ENCODE assay signal across 7 cellular contexts in the genomic region with DNA sequence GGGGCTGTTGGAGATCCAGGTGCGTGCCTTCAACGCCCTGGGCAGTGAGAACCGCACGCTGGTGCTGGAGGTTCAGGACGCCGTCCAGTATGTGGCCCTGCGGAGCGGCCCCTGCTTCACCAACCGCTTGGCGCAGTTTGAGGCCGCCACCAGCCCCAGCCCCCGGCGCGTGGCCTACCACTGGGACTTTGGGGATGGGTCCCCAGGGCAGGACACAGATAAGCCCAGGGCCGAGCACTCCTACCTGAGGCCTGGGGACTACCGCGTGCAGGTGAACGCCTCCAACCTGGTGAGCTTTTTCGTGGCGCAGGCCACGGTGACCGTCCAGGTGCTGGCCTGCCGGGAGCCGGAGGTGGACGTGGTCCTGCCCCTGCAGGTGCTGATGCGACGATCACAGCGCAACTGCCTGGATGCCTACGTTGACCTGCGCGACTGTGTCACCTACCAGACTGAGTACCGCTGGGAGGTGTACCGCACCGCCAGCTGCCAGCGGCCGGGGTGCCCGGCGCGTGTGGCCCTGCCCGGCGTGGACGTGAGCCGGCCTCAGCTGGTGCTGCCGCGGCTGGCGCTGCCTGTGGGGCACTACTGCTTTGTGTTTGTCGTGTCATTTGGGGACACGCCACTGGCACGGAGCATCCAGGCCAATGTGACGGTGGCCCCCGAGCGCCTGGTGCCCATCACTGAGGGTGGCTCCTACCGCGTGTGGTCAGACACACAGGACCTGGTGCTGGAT. TPM values are rescaled to one million over a fixed set of nuclear protein-coding genes. Genes with fewer than 3 reads are reported as not detected.
DNase-seq lines count a peak whose midpoint lies in the region; ATAC-seq and TF ChIP-seq lines count a peak whose summit lies in the region.
"Not testable (repeated sequence)": the region's sequence is repeated elsewhere in the genome, so short reads cannot be mapped to it uniquely, and the experiment has no call there.

No MANE protein-coding gene starts in this region.

- not testable (repeated sequence) for TF ChIP-seq POLR2A in body of pancreas (IDR thresholded peaks at IDR 0.05); gastroesophageal sphincter (IDR thresholded peaks at IDR 0.05); stomach (IDR thresholded peaks at IDR 0.05)

- H3K27me3 ChIP-seq in body of pancreas; gastroesophageal sphincter; hepatocyte; psoas muscle (ENCODE audit: insufficient read depth in 3 of 3, low read length in 2 of 3); stomach: not testable (repeated sequence)

- H3K9me2 ChIP-seq in hepatocyte (replicated peaks; ENCODE audit: insufficient read depth) = not testable (repeated sequence)

- not testable (repeated sequence) for TF ChIP-seq EP300 in gastroesophageal sphincter (IDR thresholded peaks at IDR 0.05); stomach (IDR thresholded peaks at IDR 0.05)

- TF ChIP-seq CTCF in body of pancreas (IDR thresholded peaks at IDR 0.05); gastroesophageal sphincter (IDR thresholded peaks at IDR 0.05); hepatocyte (IDR thresholded peaks at IDR 0.05; ENCODE audit: poor library complexity); psoas muscle (IDR thresholded peaks at IDR 0.05); stomach (IDR thresholded peaks at IDR 0.05): not testable (repeated sequence)

- H3K4me2 ChIP-seq in hepatocyte = not testable (repeated sequence)

- H3K4me3 ChIP-seq in body of pancreas, gastroesophageal sphincter, hepatocyte, psoas muscle, stomach: not testable (repeated sequence)

- not testable (repeated sequence) for H3K36me3 ChIP-seq in body of pancreas (replicated peaks in 1 of 2; ENCODE audit: insufficient read depth in 1 of 2, low read depth in 2 of 2); gastroesophageal sphincter; hepatocyte (replicated peaks; ENCODE audit: insufficient read depth, low read depth); psoas muscle (ENCODE audit: insufficient read depth in 1 of 2, low read depth in 1 of 2); stomach

- H3K9me3 ChIP-seq in body of pancreas; gastroesophageal sphincter; hepatocyte (ENCODE audit: low read depth); psoas muscle; stomach: not testable (repeated sequence)

- H3K4me1 ChIP-seq in body of pancreas; gastroesophageal sphincter; hepatocyte (ENCODE audit: insufficient read depth); psoas muscle; stomach: not testable (repeated sequence)

- H3K27ac ChIP-seq in body of pancreas, gastroesophageal sphincter, hepatocyte, psoas muscle, stomach: not testable (repeated sequence)

- H2AFZ ChIP-seq in hepatocyte = not testable (repeated sequence)

- not testable (repeated sequence) for H4K20me1 ChIP-seq in hepatocyte (ENCODE audit: insufficient read depth, poor library complexity, severe bottlenecking)

- intact Hi-C loops in body of pancreas (cut with DNase I); psoas muscle (cut with DNase I); stomach (cut with DNase I; ENCODE audit: low total_unique reads): not testable (repeated sequence)

- ATAC-seq in body of pancreas = not testable (repeated sequence)
- peak; percentile 22 for ATAC-seq in gastroesophageal sphincter
- ATAC-seq in psoas muscle = peak; percentile 39 to 73 (median 60)

- DNase-seq in activated CD4-positive, alpha-beta T cell treated with anti-CD3 and anti-CD28 coated beads for 1 hour = peak; percentile 6
- DNase-seq in body of pancreas (peak in 3 of 4 donors; percentile 3 to 6 (median 6)), hepatocyte (ENCODE audit: low spot score) (peak; percentile 1), mesenteric fat pad (ENCODE audit: low spot score) (peak; percentile 88), psoas muscle (peak; percentile 12 to 22), stomach (peak; percentile 21)

- H3K79me2 ChIP-seq in hepatocyte = not testable (repeated sequence)

- WGBS in body of pancreas, 2 donors = no CpG with 5 or more reads among the region's 54 CpGs
- no CpG with 5 or more reads among the region's 54 CpGs for WGBS in gastroesophageal sphincter (ENCODE audit: low coverage in 1 of 2), 2 donors
- WGBS in hepatocyte (ENCODE audit: low lambda C conversion rate, missing lambda C conversion rate) = 97% methylated on average over 27 of the region's 54 CpGs
- WGBS in psoas muscle, 3 donors = 96 to 99% (median 99%) methylated on average over 10 to 32 of the region's 54 CpGs
- WGBS in stomach, 5 donors = 93 to 98% (median 95%) methylated on average over 9 to 30 of the region's 54 CpGs; no CpG with 5 or more reads in 1 of the 5 donors

RNA-seq across cellular contexts. Expression of a gene that starts 12.2 kb away (rescaled TPM):
- not detected for total RNA-seq in body of pancreas
- 1 to 10 TPM in 2 of 4 donors, not detected in 2; 2.7 to 3.0 TPM for total RNA-seq in gastroesophageal sphincter
- total RNA-seq in hepatocyte = 5.1 and 11.2 TPM in 2 replicates
- polyA plus RNA-seq in hepatocyte = 8.6 and 10.8 TPM in 2 replicates
- total RNA-seq in mesenteric fat pad = 7.8 TPM
- total RNA-seq in psoas muscle = 1 to 10 TPM in 3 of 4 donors, not detected in 1; 2.6 to 2.8 (median 2.6) TPM
- polyA plus RNA-seq in psoas muscle = 10 to 100 TPM in 1 of 3 donors, 1 to 10 TPM in 2; 1.7 to 12.2 (median 4.8) TPM
- 10 to 100 TPM in 2 of 5 donors, 1 to 10 TPM in 1, not detected in 2; 2.3 to 84.8 (median 15.6) TPM for total RNA-seq in stomach
- polyA plus RNA-seq in stomach = 10 to 100 TPM in 2 of 3 donors, 1 to 10 TPM in 1; 7.0 to 34.8 (median 16.2) TPM

Comparison
In these comparisons a context has a peak if more than half of its experiments do, and no peak if none do; other contexts are left out.
1. DNase-seq: peak in every context shown above with its lines; median percentile 88 in mesenteric fat pad; 21 in stomach; 17 in psoas muscle; 6 in activated CD4-positive, alpha-beta T cell treated with anti-CD3 and anti-CD28 coated beads for 1 hour; 6 in body of pancreas; 1 in hepatocyte.